In genomic region chr7:100699018-100699417, GRCh38 we compare ENCODE assay signal across 36 cellular contexts. TPM values are rescaled to one million over a fixed set of nuclear protein-coding genes. Genes with fewer than 3 reads are reported as not detected.
"Had no signal": no experiment of that assay in that cellular context is flagged by ENCODE, and none has a peak within 500 bp of the region (broad histone marks: within the 10 kb centered on the region; RNA-seq: fewer than 3 reads in every experiment).

No MANE protein-coding gene starts in this region.

- DNase-seq: activated CD4-positive, alpha-beta T cell treated with anti-CD3 and anti-CD28 coated beads for 36 hours; activated CD4-positive, alpha-beta T cell treated with anti-CD3 and anti-CD28 coated beads, Interleukin-2, amount 10 ng/mL, durations not matched to agents 7 days and 5 days; activated CD4-positive, alpha-beta T cell treated with anti-CD3 and anti-CD28 coated beads, Interleukin-2, amount 50 U/mL, for 48 hours; activated CD8-positive, alpha-beta T cell treated with anti-CD3 and anti-CD28 coated beads, Interleukin-2, amount 10 ng/mL, durations not matched to agents 7 days and 5 days; activated gamma-delta T cell treated with Interleukin-2 at 50 U/mL for 16 hours; activated naive CD4-positive, alpha-beta T cell treated with anti-CD3 and anti-CD28 coated beads for 36 hours; activated T-cell treated with anti-CD3 and anti-CD28 coated beads, Interleukin-2, amount 50 U/mL, for 4 hours; adrenal gland; body of pancreas; NCI-H1092 treated with DMSO at 0.1 percent for 48 hours; NCI-H1417; NCI-H146; NCI-H187; NCI-H2029 treated with DMSO at 0.1 percent for 48 hours; NCI-H2107; NCI-H2171; NCI-H510A; NCI-H526; NCI-H748 treated with DMSO at 0.1 percent for 48 hours; NK-92 treated with Interleukin-12 subunit alpha and Interleukin-12 subunit beta, amount 100 ng/mL, for 24 hours; PC-3; Peyer's patch; RPMI8226; SHP77 treated with DMSO at 0.1 percent for 48 hours; SK-N-SH had no signal

- H3K9ac ChIP-seq: SK-N-SH had no signal

- H3K9me3 ChIP-seq: adrenal gland, body of pancreas, breast epithelium, Peyer's patch, SK-N-SH had no signal

- H3K27ac ChIP-seq: adrenal gland, body of pancreas, breast epithelium, Peyer's patch, SJSA1 had no signal

- H3K27me3 ChIP-seq: adrenal gland, body of pancreas, breast epithelium, Peyer's patch had no signal

- H3K27ac Mint-ChIP-seq: activated CD4-positive, alpha-beta T cell treated with anti-CD3 and anti-CD28 coated beads for 36 hours; activated CD4-positive, alpha-beta T cell treated with anti-CD3 and anti-CD28 coated beads, Interleukin-2, amount 10 ng/mL, durations not matched to agents 7 days and 5 days; activated CD8-positive, alpha-beta T cell treated with anti-CD3 and anti-CD28 coated beads, Interleukin-2, amount 10 ng/mL, durations not matched to agents 7 days and 5 days; activated naive CD4-positive, alpha-beta T cell treated with anti-CD3 and anti-CD28 coated beads for 36 hours; activated naive CD4-positive, alpha-beta T cell treated with anti-CD3 and anti-CD28 coated beads, Interleukin-2, amount 50 U/mL, for 72 hours; activated T-helper 1 cell treated with anti-CD3 and anti-CD28 coated beads, Interleukin-12 subunit alpha, Interleukin-12 subunit beta, Interleukin-2, Interleukin-4 antibody, amounts not matched to agents 30 ng/mL and 10 ng/mL and 1 ng/mL, durations not matched to agents 14 hours and 24 hours and 36 hours; T-helper 1 cell treated with Interleukin-12 subunit alpha and Interleukin-12 subunit beta and Interleukin-4 antibody, amounts not matched to agents 30 μg/mL and 1 μg/mL, for 36 hours; T-helper 2 cell treated with Interferon-gamma antibody and Interleukin-4, amounts not matched to agents 5 μg/mL and 100 μg/mL, for 36 hours had no signal

- H3K4me2 ChIP-seq: SK-N-SH had no signal

- H3K36me3 ChIP-seq: adrenal gland, breast epithelium, Peyer's patch, SJSA1 had no signal

- H3K36me3 Mint-ChIP-seq: activated naive CD4-positive, alpha-beta T cell treated with anti-CD3 and anti-CD28 coated beads, Interleukin-2, amount 50 U/mL, for 72 hours; WTC11 had no signal

- ATAC-seq: activated CD4-positive, alpha-beta T cell treated with anti-CD3 and anti-CD28 coated beads for 36 hours; activated CD4-positive, CD25-positive, alpha-beta regulatory T cell treated with anti-CD3 and anti-CD28 coated beads, Interleukin-2, amount 50 U/mL, for 24 hours; activated CD8-positive, alpha-beta T cell treated with anti-CD3 and anti-CD28 coated beads, Interleukin-2, amount 10 ng/mL, durations not matched to agents 7 days and 5 days; activated naive CD4-positive, alpha-beta T cell treated with anti-CD3 and anti-CD28 coated beads, Interleukin-2, amount 50 U/mL, for 72 hours; activated T-cell treated with anti-CD3 and anti-CD28 coated beads, Interleukin-2, amount 50 U/mL, for 4 hours; body of pancreas; PC-3; WTC11 had no signal

- H3K4me3 ChIP-seq: adrenal gland, body of pancreas, breast epithelium, Peyer's patch, SJSA1 had no signal

- H3K4me3 Mint-ChIP-seq: activated CD4-positive, alpha-beta T cell treated with anti-CD3 and anti-CD28 coated beads for 36 hours; activated CD4-positive, alpha-beta T cell treated with anti-CD3 and anti-CD28 coated beads, Interleukin-2, amount 10 ng/mL, durations not matched to agents 7 days and 5 days; activated CD8-positive, alpha-beta T cell treated with anti-CD3 and anti-CD28 coated beads, Interleukin-2, amount 10 ng/mL, durations not matched to agents 7 days and 5 days; activated naive CD4-positive, alpha-beta T cell treated with anti-CD3 and anti-CD28 coated beads for 36 hours; activated T-cell treated with anti-CD3 and anti-CD28 coated beads, Interleukin-2, amount 50 U/mL, for 4 hours; activated T-helper 1 cell treated with anti-CD3 and anti-CD28 coated beads, Interleukin-12 subunit alpha, Interleukin-12 subunit beta, Interleukin-2, Interleukin-4 antibody, amounts not matched to agents 30 ng/mL and 10 ng/mL and 1 ng/mL, durations not matched to agents 14 hours and 24 hours and 36 hours; T-helper 1 cell treated with Interleukin-12 subunit alpha and Interleukin-12 subunit beta and Interleukin-4 antibody, amounts not matched to agents 30 μg/mL and 1 μg/mL, for 36 hours; T-helper 2 cell treated with Interferon-gamma antibody and Interleukin-4, amounts not matched to agents 5 μg/mL and 100 μg/mL, for 36 hours; WTC11 had no signal

- FAIRE-seq: astrocyte had no signal

- H3K4me1 ChIP-seq: breast epithelium, SJSA1 had no signal

- H3K9me3 Mint-ChIP-seq: activated CD4-positive, alpha-beta T cell treated with anti-CD3 and anti-CD28 coated beads, Interleukin-2, amount 10 ng/mL, durations not matched to agents 7 days and 5 days; activated naive CD4-positive, alpha-beta T cell treated with anti-CD3 and anti-CD28 coated beads for 36 hours; activated naive CD4-positive, alpha-beta T cell treated with anti-CD3 and anti-CD28 coated beads, Interleukin-2, amount 50 U/mL, for 72 hours; activated T-cell treated with anti-CD3 and anti-CD28 coated beads, Interleukin-2, amount 50 U/mL, for 4 hours; activated T-helper 1 cell treated with anti-CD3 and anti-CD28 coated beads, Interleukin-12 subunit alpha, Interleukin-12 subunit beta, Interleukin-2, Interleukin-4 antibody, amounts not matched to agents 30 ng/mL and 10 ng/mL and 1 ng/mL, durations not matched to agents 14 hours and 24 hours and 36 hours; T-helper 1 cell treated with Interleukin-12 subunit alpha and Interleukin-12 subunit beta and Interleukin-4 antibody, amounts not matched to agents 30 μg/mL and 1 μg/mL, for 36 hours; T-helper 2 cell treated with Interferon-gamma antibody and Interleukin-4, amounts not matched to agents 5 μg/mL and 100 μg/mL, for 36 hours; WTC11 had no signal

RNA-seq across cellular contexts. Expression of gene EPO, which starts 21.2 kb away (rescaled TPM):
- total RNA-seq: activated CD4-positive, alpha-beta T cell treated with anti-CD3 and anti-CD28 coated beads for 36 hours; activated CD4-positive, alpha-beta T cell treated with anti-CD3 and anti-CD28 coated beads, Interleukin-2, amount 10 ng/mL, durations not matched to agents 7 days and 5 days; activated CD8-positive, alpha-beta T cell treated with anti-CD3 and anti-CD28 coated beads, Interleukin-2, amount 10 ng/mL, durations not matched to agents 7 days and 5 days; activated naive CD4-positive, alpha-beta T cell treated with anti-CD3 and anti-CD28 coated beads for 36 hours; activated naive CD4-positive, alpha-beta T cell treated with anti-CD3 and anti-CD28 coated beads, Interleukin-2, amount 50 U/mL, for 72 hours; activated T-cell treated with anti-CD3 and anti-CD28 coated beads, Interleukin-2, amount 50 U/mL, for 4 hours; activated T-helper 1 cell treated with anti-CD3 and anti-CD28 coated beads, Interleukin-12 subunit alpha, Interleukin-12 subunit beta, Interleukin-2, Interleukin-4 antibody, amounts not matched to agents 30 ng/mL and 10 ng/mL and 1 ng/mL, durations not matched to agents 14 hours and 24 hours and 36 hours; adrenal gland; astrocyte; breast epithelium; cardiac septum; M059J; PC-3; Peyer's patch; SJSA1 had no signal
- polyA plus RNA-seq: SK-N-SH had no signal

RNA-seq across cellular contexts. Expression of gene ZAN, which starts 34.4 kb away (rescaled TPM):
- total RNA-seq: activated CD4-positive, alpha-beta T cell treated with anti-CD3 and anti-CD28 coated beads for 36 hours; activated CD4-positive, alpha-beta T cell treated with anti-CD3 and anti-CD28 coated beads, Interleukin-2, amount 10 ng/mL, durations not matched to agents 7 days and 5 days; activated CD8-positive, alpha-beta T cell treated with anti-CD3 and anti-CD28 coated beads, Interleukin-2, amount 10 ng/mL, durations not matched to agents 7 days and 5 days; activated naive CD4-positive, alpha-beta T cell treated with anti-CD3 and anti-CD28 coated beads for 36 hours; activated naive CD4-positive, alpha-beta T cell treated with anti-CD3 and anti-CD28 coated beads, Interleukin-2, amount 50 U/mL, for 72 hours; activated T-cell treated with anti-CD3 and anti-CD28 coated beads, Interleukin-2, amount 50 U/mL, for 4 hours; activated T-helper 1 cell treated with anti-CD3 and anti-CD28 coated beads, Interleukin-12 subunit alpha, Interleukin-12 subunit beta, Interleukin-2, Interleukin-4 antibody, amounts not matched to agents 30 ng/mL and 10 ng/mL and 1 ng/mL, durations not matched to agents 14 hours and 24 hours and 36 hours; adrenal gland; astrocyte; body of pancreas; breast epithelium; cardiac septum; M059J; PC-3; Peyer's patch; SJSA1 had no signal
- polyA plus RNA-seq: adrenal gland, SK-N-SH had no signal
